ENCODE assay signal across 14 cellular contexts in the genomic region with DNA sequence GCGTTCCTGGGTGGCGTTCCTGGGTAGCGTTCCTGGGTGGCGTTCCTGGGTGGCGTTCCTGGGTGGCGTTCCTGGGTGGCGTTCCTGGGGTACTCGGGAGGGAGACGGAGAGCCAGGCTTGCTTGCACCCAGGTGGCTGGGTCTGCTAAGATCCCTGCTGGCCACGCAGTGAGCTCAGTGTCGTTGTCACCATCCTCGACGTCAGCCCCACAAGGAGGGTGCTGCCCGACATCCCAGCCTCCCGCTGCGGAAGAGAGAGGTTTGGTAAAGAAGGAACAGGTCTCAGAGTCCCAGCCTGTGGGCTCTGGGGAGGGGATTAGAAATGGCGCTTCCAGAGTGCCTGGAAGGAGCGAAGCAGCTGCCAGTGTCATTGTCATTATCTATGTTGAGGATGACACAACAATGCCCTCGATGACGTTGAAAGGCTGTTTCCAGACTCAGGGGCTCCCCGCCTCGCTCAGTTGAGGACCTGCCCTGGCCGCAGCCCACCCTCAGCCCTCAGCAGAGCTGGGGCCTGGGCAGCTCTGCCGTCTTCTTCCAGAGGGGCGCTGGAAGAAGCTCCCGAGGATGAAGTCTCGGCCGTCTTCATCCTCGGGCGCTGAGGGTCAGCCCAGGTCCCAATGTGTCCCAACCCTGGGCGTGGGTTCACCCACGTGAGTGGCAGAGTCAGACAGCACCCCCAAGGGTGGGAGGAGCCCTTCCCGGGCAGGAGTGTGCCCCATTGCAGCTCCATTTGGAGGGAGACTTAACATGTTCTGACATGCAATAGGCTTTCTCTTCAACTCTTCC.
"Had no signal": no experiment of that assay in that cellular context is flagged by ENCODE, and none has a peak within 500 bp of the region (broad histone marks: within the 10 kb centered on the region; RNA-seq: fewer than 3 reads in every experiment).

No MANE protein-coding gene starts in this region.

- ATAC-seq: stimulated activated effector memory CD8-positive, alpha-beta T cell treated with anti-CD3 and anti-CD28 coated beads, Interleukin-12 subunit alpha, Interleukin-12 subunit beta, amount 100 ng/mL, for 72 hours had no signal

- H3K4me1 ChIP-seq: parathyroid adenoma had no signal

- H3K9me3 ChIP-seq: SK-N-SH had no signal

- H3K27ac ChIP-seq: parathyroid adenoma had no signal

- DNase-seq: activated CD4-positive, alpha-beta T cell treated with anti-CD3 and anti-CD28 coated beads, Interleukin-2, amount 10 ng/mL, durations not matched to agents 7 days and 5 days; activated naive CD4-positive, alpha-beta T cell; activated T-cell treated with anti-CD3 and anti-CD28 coated beads, Interleukin-2, amount 50 U/mL, for 48 hours; caudate nucleus; cortex of kidney; effector CD8-positive, alpha-beta T cell; foreskin melanocyte; mesenchymal stem cell; retina; SK-N-SH; small intestine; trophoblast cell had no signal
